ENCODE assay signal across 22 cellular contexts in genomic region chr6:157896931-157897330, GRCh38.
"Had no signal": no experiment of that assay in that cellular context is flagged by ENCODE, and none has a peak within 500 bp of the region (broad histone marks: within the 10 kb centered on the region; RNA-seq: fewer than 3 reads in every experiment).

No MANE protein-coding gene starts in this region.

- H3K27me3 ChIP-seq: brain microvascular endothelial cell, cardiac muscle cell had no signal

- H3K27me3 Mint-ChIP-seq: activated naive CD4-positive, alpha-beta T cell treated with anti-CD3 and anti-CD28 coated beads, Interleukin-2, amount 50 U/mL, for 24 hours; activated T-cell treated with anti-CD3 and anti-CD28 coated beads, Interleukin-2, amount 50 U/mL, for 24 hours had no signal

- H3K27ac ChIP-seq: brain microvascular endothelial cell, cardiac muscle cell, VCaP had no signal

- H3K27ac Mint-ChIP-seq: activated CD8-positive, alpha-beta T cell treated with anti-CD3 and anti-CD28 coated beads, Interleukin-2, amount 10 ng/mL, durations not matched to agents 7 days and 5 days; activated naive CD4-positive, alpha-beta T cell treated with anti-CD3 and anti-CD28 coated beads, Interleukin-2, amount 50 U/mL, for 24 hours; activated T-cell treated with anti-CD3 and anti-CD28 coated beads, Interleukin-2, amount 50 U/mL, for 24 hours; activated T-helper 1 cell treated with anti-CD3 and anti-CD28 coated beads, Interleukin-12 subunit alpha, Interleukin-12 subunit beta, Interleukin-2, Interleukin-4 antibody, amounts not matched to agents 30 ng/mL and 10 ng/mL and 1 ng/mL, durations not matched to agents 14 hours and 24 hours and 36 hours had no signal

- DNase-seq: activated CD4-positive, alpha-beta T cell treated with anti-CD3 and anti-CD28 coated beads for 48 hours; activated CD4-positive, alpha-beta T cell treated with anti-CD3 and anti-CD28 coated beads, Interleukin-2, amount 50 U/mL, for 4 hours; activated CD8-positive, alpha-beta memory T cell treated with anti-CD3 and anti-CD28 coated beads, Interleukin-2, amount 50 U/mL, for 48 hours; activated CD8-positive, alpha-beta T cell treated with anti-CD3 and anti-CD28 coated beads, Interleukin-2, amount 10 ng/mL, durations not matched to agents 7 days and 5 days; activated effector memory CD4-positive, alpha-beta T cell treated with Interleukin-2 at 50 U/mL for 16 hours; activated naive CD4-positive, alpha-beta T cell; activated T-cell treated with anti-CD3 and anti-CD28 coated beads, Interleukin-2, amount 50 U/mL, for 24 hours; brain microvascular endothelial cell; KG1; NCI-H1048; NCI-H146; NCI-H187 treated with DMSO at 0.1 percent for 48 hours; NCI-H2081 treated with DMSO at 0.1 percent for 48 hours; NCI-H446; NCI-H524; NCI-H774; SIG-M5; T-helper 2 cell had no signal

- H3K4me3 Mint-ChIP-seq: activated CD8-positive, alpha-beta T cell treated with anti-CD3 and anti-CD28 coated beads, Interleukin-2, amount 10 ng/mL, durations not matched to agents 7 days and 5 days; activated naive CD4-positive, alpha-beta T cell treated with anti-CD3 and anti-CD28 coated beads, Interleukin-2, amount 50 U/mL, for 24 hours; activated T-cell treated with anti-CD3 and anti-CD28 coated beads, Interleukin-2, amount 50 U/mL, for 24 hours; activated T-helper 1 cell treated with anti-CD3 and anti-CD28 coated beads, Interleukin-12 subunit alpha, Interleukin-12 subunit beta, Interleukin-2, Interleukin-4 antibody, amounts not matched to agents 30 ng/mL and 10 ng/mL and 1 ng/mL, durations not matched to agents 14 hours and 24 hours and 36 hours had no signal

- H3K9me3 Mint-ChIP-seq: activated naive CD4-positive, alpha-beta T cell treated with anti-CD3 and anti-CD28 coated beads, Interleukin-2, amount 50 U/mL, for 24 hours; activated T-cell treated with anti-CD3 and anti-CD28 coated beads, Interleukin-2, amount 50 U/mL, for 24 hours; activated T-helper 1 cell treated with anti-CD3 and anti-CD28 coated beads, Interleukin-12 subunit alpha, Interleukin-12 subunit beta, Interleukin-2, Interleukin-4 antibody, amounts not matched to agents 30 ng/mL and 10 ng/mL and 1 ng/mL, durations not matched to agents 14 hours and 24 hours and 36 hours had no signal

- ATAC-seq: activated CD8-positive, alpha-beta T cell treated with anti-CD3 and anti-CD28 coated beads, Interleukin-2, amount 10 ng/mL, durations not matched to agents 7 days and 5 days had no signal
